In genomic region chr5:116799401-116799800, GRCh38 we compare ENCODE assay signal across 13 cellular contexts.
DNase-seq lines count a peak whose midpoint lies in the region; ATAC-seq and TF ChIP-seq lines count a peak whose summit lies in the region.
"Had no signal": no experiment of that assay in that cellular context is flagged by ENCODE, and none has a peak within 500 bp of the region (broad histone marks: within the 10 kb centered on the region; RNA-seq: fewer than 3 reads in every experiment).

No MANE protein-coding gene starts in this region.

- peak overlapping the region; percentile 24; the same call in 1 of the 2 replicates for H3K27ac ChIP-seq in C4-2B
- no peak overlapping the region for H3K27ac ChIP-seq in PC-3 (ENCODE audit: low read length)
- no peak overlapping the region for H3K27ac ChIP-seq in liver (ENCODE audit: low read depth in 1 of 2, low read length in 2 of 2)
- H3K27ac ChIP-seq in foreskin keratinocyte, result no peak overlapping the region

- no peaks in the 10 kb centered on the region for H4K20me1 ChIP-seq in PC-3 (ENCODE audit: low read length)

- H3K79me2 ChIP-seq in PC-3 (ENCODE audit: low read length), result no peaks in the 10 kb centered on the region

- H3K36me3 ChIP-seq in PC-3 (ENCODE audit: low read depth, low read length), result no peaks in the 10 kb centered on the region
- H3K36me3 ChIP-seq in liver (ENCODE audit: control insufficient read depth in 4 of 4, insufficient read depth in 3 of 4, low read depth in 1 of 4, low read length in 3 of 4), result no peaks in the 10 kb centered on the region
- H3K36me3 ChIP-seq: BE2C had no signal

- CTCF ChIA-PET in PC-3 (lab: Charles Lee), result no interaction called here

- H3K27me3 ChIP-seq in PC-3 (ENCODE audit: low read length), result no peaks in the 10 kb centered on the region
- no peaks in the 10 kb centered on the region for H3K27me3 ChIP-seq in liver (ENCODE audit: control insufficient read depth in 4 of 4, insufficient read depth in 4 of 4, low read length in 3 of 4)
- no peaks in the 10 kb centered on the region for H3K27me3 ChIP-seq in foreskin keratinocyte
- H3K27me3 ChIP-seq: BE2C had no signal

- POLR2A ChIA-PET in PC-3 (lab: Charles Lee; ENCODE audit: unreplicated experiment), result no interaction called here

- H3K4me1 ChIP-seq in PC-3 (ENCODE audit: insufficient read depth, low read length), result no peaks in the 10 kb centered on the region
- H3K4me1 ChIP-seq in liver (ENCODE audit: control insufficient read depth in 4 of 4, insufficient read depth in 4 of 4, low read length in 3 of 4), result peaks cover 0 to 2% (median 0%) of the 10 kb centered on the region in 4 donors
- no peaks in the 10 kb centered on the region for H3K4me1 ChIP-seq in foreskin keratinocyte
- H3K4me1 ChIP-seq: BE2C had no signal

- H2AFZ ChIP-seq in PC-3 (ENCODE audit: low read length), result no peak overlapping the region

- 97% methylated on average over 3 of the region's 3 CpGs for WGBS in liver

- no peak for ATAC-seq in PC-3
- ATAC-seq in foreskin keratinocyte, result no peak
- ATAC-seq in left colon, result no peak
- ATAC-seq: CD8-positive, alpha-beta T cell had no signal

- no peak overlapping the region for H3K9ac ChIP-seq in PC-3 (ENCODE audit: low read length)
- no peak overlapping the region for H3K9ac ChIP-seq in liver (ENCODE audit: low read depth in 1 of 2, low read length in 2 of 2)

- DNase-seq in H4 (ENCODE audit: low spot score), result peak; percentile 27
- DNase-seq in PC-3, result peak; percentile 3
- DNase-seq in foreskin keratinocyte, result no peak
- DNase-seq in dermis blood vessel endothelial cell, result no peak
- DNase-seq in left colon, result no peak
- DNase-seq: BE2C; CD8-positive, alpha-beta T cell; COR-L47; DND-41; GDM1; H7 had no signal

- intact Hi-C loops in PC-3 (cut with micrococcal nuclease) (no loop called here), left colon (cut with DNase I, micrococcal nuclease) (no loop called here)

- H3K9me3 ChIP-seq in PC-3 (ENCODE audit: low read length) (no peaks in the 10 kb centered on the region), liver (ENCODE audit: control insufficient read depth in 4 of 4, low read length in 3 of 4) (no peaks in the 10 kb centered on the region)
- H3K9me3 ChIP-seq: BE2C had no signal

- TF ChIP-seq CTCF in C4-2B (conservative IDR thresholded peaks at IDR 0.05), result no peak
- TF ChIP-seq CTCF in PC-3 (conservative IDR thresholded peaks at IDR 0.05; ENCODE audit: low read depth, low read length), result no peak
- TF ChIP-seq CTCF in liver (IDR thresholded peaks at IDR 0.05; ENCODE audit: low read depth, low read length, missing input control), result no peak
- no peak for TF ChIP-seq CTCF in foreskin keratinocyte (conservative IDR thresholded peaks at IDR 0.05)

- H3K4me2 ChIP-seq in PC-3 (ENCODE audit: low read length), result no peak overlapping the region

- H3K4me3 ChIP-seq in PC-3 (ENCODE audit: low read length), result no peak overlapping the region
- no peak overlapping the region for H3K4me3 ChIP-seq in liver (ENCODE audit: low read depth in 1 of 3, low read length in 3 of 3)

- H3F3A ChIP-seq in PC-3 (ENCODE audit: low read length, unreplicated experiment), result no peaks in the 10 kb centered on the region

- BruUV-seq in PC-3 (replicated peaks; lab: Mats Ljungman, UMichigan), result no TSS peak

- H3K9me2 ChIP-seq in PC-3 (replicated peaks; ENCODE audit: low read length), result no peaks in the 10 kb centered on the region

- no peak for TF ChIP-seq RAD21 in liver (IDR thresholded peaks at IDR 0.05)

TF ChIP-seq in liver, 16 proteins besides CTCF, POLR2A, EP300 and RAD21:
- TF ChIP-seq FOXA2 (IDR thresholded peaks at IDR 0.05) (peak; percentile 56), NR2F2 (IDR thresholded peaks at IDR 0.05) (no peak), ATF3 (IDR thresholded peaks at IDR 0.05) (no peak), RXRA (IDR thresholded peaks at IDR 0.05) (no peak)

Comparison
In these comparisons a context has a peak if more than half of its experiments do, and no peak if none do; other contexts are left out.
1. DNase-seq: peak in H4 (single experiment) and PC-3 (single experiment); none in foreskin keratinocyte (0 of 2), dermis blood vessel endothelial cell (single experiment) and left colon (0 of 2).